In the genomic region with DNA sequence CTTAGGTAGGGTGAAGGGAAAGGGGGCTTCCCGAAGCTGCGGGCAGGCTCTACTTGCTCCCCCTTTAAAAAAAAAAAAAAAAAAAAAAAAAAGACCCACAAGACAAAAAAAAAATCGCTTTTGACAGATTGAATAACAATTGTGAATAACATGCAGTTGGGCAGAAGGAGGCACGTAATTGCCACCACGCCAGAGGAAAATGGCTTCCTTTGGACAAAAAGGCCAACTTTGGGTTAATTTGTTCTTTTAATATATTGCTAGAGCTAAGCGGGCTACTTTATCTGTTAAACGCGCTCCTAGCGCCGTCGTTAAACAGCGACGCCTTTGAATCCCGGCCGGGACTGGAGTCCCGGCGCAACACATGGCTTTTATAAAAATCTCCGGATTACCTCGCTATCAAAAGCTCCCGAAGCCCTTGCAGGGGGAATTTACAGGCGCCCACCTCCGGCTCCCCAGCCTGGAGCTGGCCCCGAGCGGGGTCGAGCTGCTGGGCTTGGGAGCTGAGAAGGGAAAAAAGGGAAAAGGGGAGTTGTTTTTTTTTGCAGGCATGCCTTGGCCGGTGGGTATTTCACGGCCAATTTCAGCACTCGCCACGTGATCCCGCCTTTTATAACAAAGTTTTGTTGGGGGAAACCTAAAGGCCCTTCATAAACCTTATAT, we compare ENCODE assay signal across 1 cellular context.
A peak's percentile ranks its signal among the peaks of the same experiment; 100 is the strongest.
TF ChIP-seq lines count a peak whose summit lies in the region.

No MANE protein-coding gene starts in this region.

TF ChIP-seq in IMR-90, 13 proteins besides CTCF, POLR2A, EP300 and RAD21:
- TF ChIP-seq RCOR1 (IDR thresholded peaks at IDR 0.05; ENCODE audit: insufficient replicate concordance, low read length): no peak
- TF ChIP-seq, protein P1, sequence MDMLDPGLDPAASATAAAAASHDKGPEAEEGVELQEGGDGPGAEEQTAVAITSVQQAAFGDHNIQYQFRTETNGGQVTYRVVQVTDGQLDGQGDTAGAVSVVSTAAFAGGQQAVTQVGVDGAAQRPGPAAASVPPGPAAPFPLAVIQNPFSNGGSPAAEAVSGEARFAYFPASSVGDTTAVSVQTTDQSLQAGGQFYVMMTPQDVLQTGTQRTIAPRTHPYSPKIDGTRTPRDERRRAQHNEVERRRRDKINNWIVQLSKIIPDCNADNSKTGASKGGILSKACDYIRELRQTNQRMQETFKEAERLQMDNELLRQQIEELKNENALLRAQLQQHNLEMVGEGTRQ (IDR thresholded peaks at IDR 0.05; ENCODE audit: low read depth, low read length): 0 out of 2 replicates have a peak, but pooled peaks have one; percentile 18
